Comparison of ENCODE assay signal across 1 cellular context in the genomic region with DNA sequence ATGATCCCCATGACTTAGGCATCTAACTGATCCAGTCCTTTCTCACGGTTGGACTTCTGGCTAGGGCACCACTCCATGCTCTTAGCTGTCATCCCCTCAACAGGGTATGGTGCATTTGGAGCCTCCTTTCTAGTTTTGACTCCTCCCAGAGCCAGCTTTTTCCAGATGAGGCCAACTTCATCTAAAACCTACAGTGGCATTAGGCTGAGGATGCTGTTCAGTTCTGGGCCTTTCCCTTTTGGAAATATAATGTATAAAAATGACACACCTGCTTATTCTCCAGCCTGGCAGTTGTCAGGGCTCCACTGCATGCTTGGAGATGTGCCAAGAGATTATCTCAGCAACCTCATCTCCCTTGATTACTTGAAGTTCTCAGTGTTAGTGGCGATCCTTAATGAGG.
TF ChIP-seq lines count a peak whose summit lies in the region.

No MANE protein-coding gene starts in this region.

TF ChIP-seq in GM23338, 12 proteins besides CTCF, POLR2A, EP300 and RAD21 (continued from another document):
- TF ChIP-seq POLR2AphosphoS5 (IDR thresholded peaks at IDR 0.05; ENCODE audit: low read depth): no peak
- no peak for TF ChIP-seq ETS1 (IDR thresholded peaks at IDR 0.05)
- no peak for TF ChIP-seq JUNB (IDR thresholded peaks at IDR 0.05; ENCODE audit: unreplicated experiment)
